Comparison of ENCODE assay signal across 19 cellular contexts in the genomic region with DNA sequence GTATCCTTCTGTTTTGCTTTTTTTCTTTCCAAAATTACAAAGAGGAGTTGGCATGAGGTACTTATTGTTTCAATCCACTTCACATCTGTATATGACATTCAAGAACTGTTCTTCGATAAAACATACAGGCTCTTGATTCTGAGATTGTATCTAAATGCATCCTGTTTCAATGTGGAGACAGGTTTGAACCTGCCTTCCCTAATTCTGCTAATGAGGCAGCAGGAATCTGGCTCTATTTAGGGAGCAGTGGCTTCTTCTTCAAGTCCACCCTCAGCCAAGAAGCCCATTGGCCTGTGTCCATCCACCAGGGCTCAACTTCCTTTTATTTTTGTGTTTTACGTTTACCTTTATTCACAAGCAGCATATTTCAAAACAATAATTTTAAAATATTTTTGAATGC.
DNase-seq lines count a peak whose midpoint lies in the region; ATAC-seq and TF ChIP-seq lines count a peak whose summit lies in the region.
"Had no signal": no experiment of that assay in that cellular context is flagged by ENCODE, and none has a peak within 500 bp of the region (broad histone marks: within the 10 kb centered on the region; RNA-seq: fewer than 3 reads in every experiment).

No MANE protein-coding gene starts in this region.

- POLR2A ChIA-PET in PC-3 (lab: Charles Lee; ENCODE audit: unreplicated experiment): no interaction called here

- H3K9ac ChIP-seq in PC-3 (ENCODE audit: low read length): no peak overlapping the region
- H3K9ac ChIP-seq: KMS-11 had no signal

- H3K27me3 Mint-ChIP-seq in GM23338 (ENCODE audit: insufficient read depth, low read depth, poor library complexity): no peaks in the 10 kb centered on the region

- no peaks in the 10 kb centered on the region for H3K79me2 ChIP-seq in PC-3 (ENCODE audit: low read length)
- H3K79me2 ChIP-seq in GM23338 (replicated peaks; ENCODE audit: insufficient read depth): no peaks in the 10 kb centered on the region

- peaks cover 2% of the 10 kb centered on the region; the same call in 1 of the 3 replicates for H3K4me1 Mint-ChIP-seq in GM23338
- H3K4me1 Mint-ChIP-seq: CD8-positive, alpha-beta memory T cell had no signal

- CTCF ChIA-PET in PC-3 (lab: Charles Lee): no interaction called here

- H3K9me3 Mint-ChIP-seq in GM23338: no peaks in the 10 kb centered on the region
- H3K9me3 Mint-ChIP-seq: CD8-positive, alpha-beta memory T cell; T-helper 1 cell treated with Interleukin-12 subunit alpha and Interleukin-12 subunit beta and Interleukin-4 antibody, amounts not matched to agents 30 μg/mL and 1 μg/mL, for 36 hours had no signal

- H3F3A ChIP-seq in PC-3 (ENCODE audit: low read length, unreplicated experiment): no peaks in the 10 kb centered on the region
- no peaks in the 10 kb centered on the region for H3F3A ChIP-seq in GM23338 (replicated peaks; ENCODE audit: low read depth)

- H3K9me2 ChIP-seq in PC-3 (replicated peaks; ENCODE audit: low read length) (no peaks in the 10 kb centered on the region), GM23338 (ENCODE audit: insufficient read depth) (no peaks in the 10 kb centered on the region)

- no peaks in the 10 kb centered on the region for H4K20me1 ChIP-seq in PC-3 (ENCODE audit: low read length)
- H4K20me1 ChIP-seq in GM23338 (replicated peaks; ENCODE audit: insufficient read depth): no peaks in the 10 kb centered on the region

- H2AFZ ChIP-seq in PC-3 (ENCODE audit: low read length): no peak overlapping the region
- no peak overlapping the region for H2AFZ ChIP-seq in GM23338

- TF ChIP-seq CTCF in PC-3 (conservative IDR thresholded peaks at IDR 0.05; ENCODE audit: low read depth, low read length): no peak
- no peak for TF ChIP-seq CTCF in foreskin keratinocyte (conservative IDR thresholded peaks at IDR 0.05)
- no peak for TF ChIP-seq CTCF in GM23338 (conservative IDR thresholded peaks at IDR 0.05; ENCODE audit: low read depth in 2 of 2)

- no peak overlapping the region for H3K4me3 ChIP-seq in PC-3 (ENCODE audit: low read length)
- H3K4me3 ChIP-seq in GM23338: no peak overlapping the region

- H3K4me1 ChIP-seq in PC-3 (ENCODE audit: insufficient read depth, low read length) (peaks cover 44% of the 10 kb centered on the region), foreskin keratinocyte (peaks cover 49% of the 10 kb centered on the region), GM23338 (ENCODE audit: insufficient read depth) (no peaks in the 10 kb centered on the region)

- H3K4me3 Mint-ChIP-seq in GM23338: no peak overlapping the region
- H3K4me3 Mint-ChIP-seq: CD8-positive, alpha-beta memory T cell; T-helper 1 cell treated with Interleukin-12 subunit alpha and Interleukin-12 subunit beta and Interleukin-4 antibody, amounts not matched to agents 30 μg/mL and 1 μg/mL, for 36 hours had no signal

- intact Hi-C loops in PC-3 (cut with micrococcal nuclease): no loop called here

- peak; percentile 21 for DNase-seq in DMS 273 (lab: John Stamatoyannopoulos, UW; ENCODE audit: unreplicated experiment)
- no peak for DNase-seq in DMS 273 treated with DMSO at 0.1 percent for 48 hours (lab: John Stamatoyannopoulos, UW)
- DNase-seq in NCI-H1105 treated with DMSO at 0.1 percent for 48 hours (lab: John Stamatoyannopoulos, UW): peak; percentile 94
- no peak for DNase-seq in PC-3
- peak; percentile 31 to 70 for DNase-seq in foreskin keratinocyte
- no peak for DNase-seq in epidermal melanocyte (ENCODE audit: insufficient read length, low spot score)
- DNase-seq in GM23338 (ENCODE audit: low spot score): no peak
- no peak for DNase-seq in NCI-H1930 (lab: John Stamatoyannopoulos, UW)
- DNase-seq: CD8-positive, alpha-beta memory T cell; GOT3; NCI-H187; NCI-H2107; NCI-H345; NCI-H524 treated with DMSO at 0.1 percent for 48 hours; SHP77 had no signal

- H3K27me3 ChIP-seq in PC-3 (ENCODE audit: low read length) (no peaks in the 10 kb centered on the region), foreskin keratinocyte (no peaks in the 10 kb centered on the region), GM23338 (ENCODE audit: insufficient read depth) (no peaks in the 10 kb centered on the region)

- no peaks in the 10 kb centered on the region for H3K9me3 ChIP-seq in PC-3 (ENCODE audit: low read length)

- no peak overlapping the region for H3K27ac Mint-ChIP-seq in GM23338
- H3K27ac Mint-ChIP-seq: CD8-positive, alpha-beta memory T cell; T-helper 1 cell treated with Interleukin-12 subunit alpha and Interleukin-12 subunit beta and Interleukin-4 antibody, amounts not matched to agents 30 μg/mL and 1 μg/mL, for 36 hours had no signal

- no peak for ATAC-seq in PC-3
- peak; percentile 8 for ATAC-seq in foreskin keratinocyte
- ATAC-seq in GM23338: no peak

- no peaks in the 10 kb centered on the region for H3K36me3 Mint-ChIP-seq in GM23338 (ENCODE audit: low read depth)
- H3K36me3 Mint-ChIP-seq: CD8-positive, alpha-beta memory T cell had no signal

- H3K4me2 ChIP-seq in PC-3 (ENCODE audit: low read length): no peak overlapping the region
- H3K4me2 ChIP-seq in GM23338: no peak overlapping the region
- H3K4me2 ChIP-seq: KMS-11 had no signal

- no peaks in the 10 kb centered on the region for H3K36me3 ChIP-seq in PC-3 (ENCODE audit: low read depth, low read length)
- H3K36me3 ChIP-seq in GM23338 (ENCODE audit: insufficient read depth): no peaks in the 10 kb centered on the region

- H3K27ac ChIP-seq in PC-3 (ENCODE audit: low read length) (peak overlapping the region; percentile 79), foreskin keratinocyte (peak overlapping the region; percentile 22), GM23338 (ENCODE audit: low read depth) (no peak overlapping the region)
- H3K27ac ChIP-seq: 22Rv1, C4-2B, KMS-11 had no signal

- BruUV-seq in PC-3 (replicated peaks; lab: Mats Ljungman, UMichigan): no TSS peak

TF ChIP-seq in GM23338, 12 proteins besides CTCF, POLR2A, EP300 and RAD21 (continues in another document):
- TF ChIP-seq, protein P1, sequence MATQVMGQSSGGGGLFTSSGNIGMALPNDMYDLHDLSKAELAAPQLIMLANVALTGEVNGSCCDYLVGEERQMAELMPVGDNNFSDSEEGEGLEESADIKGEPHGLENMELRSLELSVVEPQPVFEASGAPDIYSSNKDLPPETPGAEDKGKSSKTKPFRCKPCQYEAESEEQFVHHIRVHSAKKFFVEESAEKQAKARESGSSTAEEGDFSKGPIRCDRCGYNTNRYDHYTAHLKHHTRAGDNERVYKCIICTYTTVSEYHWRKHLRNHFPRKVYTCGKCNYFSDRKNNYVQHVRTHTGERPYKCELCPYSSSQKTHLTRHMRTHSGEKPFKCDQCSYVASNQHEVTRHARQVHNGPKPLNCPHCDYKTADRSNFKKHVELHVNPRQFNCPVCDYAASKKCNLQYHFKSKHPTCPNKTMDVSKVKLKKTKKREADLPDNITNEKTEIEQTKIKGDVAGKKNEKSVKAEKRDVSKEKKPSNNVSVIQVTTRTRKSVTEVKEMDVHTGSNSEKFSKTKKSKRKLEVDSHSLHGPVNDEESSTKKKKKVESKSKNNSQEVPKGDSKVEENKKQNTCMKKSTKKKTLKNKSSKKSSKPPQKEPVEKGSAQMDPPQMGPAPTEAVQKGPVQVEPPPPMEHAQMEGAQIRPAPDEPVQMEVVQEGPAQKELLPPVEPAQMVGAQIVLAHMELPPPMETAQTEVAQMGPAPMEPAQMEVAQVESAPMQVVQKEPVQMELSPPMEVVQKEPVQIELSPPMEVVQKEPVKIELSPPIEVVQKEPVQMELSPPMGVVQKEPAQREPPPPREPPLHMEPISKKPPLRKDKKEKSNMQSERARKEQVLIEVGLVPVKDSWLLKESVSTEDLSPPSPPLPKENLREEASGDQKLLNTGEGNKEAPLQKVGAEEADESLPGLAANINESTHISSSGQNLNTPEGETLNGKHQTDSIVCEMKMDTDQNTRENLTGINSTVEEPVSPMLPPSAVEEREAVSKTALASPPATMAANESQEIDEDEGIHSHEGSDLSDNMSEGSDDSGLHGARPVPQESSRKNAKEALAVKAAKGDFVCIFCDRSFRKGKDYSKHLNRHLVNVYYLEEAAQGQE (IDR thresholded peaks at IDR 0.05; ENCODE audit: unreplicated experiment): no peak

Comparison
In these comparisons a context has a peak if more than half of its experiments do, and no peak if none do; other contexts are left out.
1. DNase-seq: peak in DMS 273 (single experiment), NCI-H1105 treated with DMSO at 0.1 percent for 48 hours (single experiment) and foreskin keratinocyte (2 of 2); none in DMS 273 treated with DMSO at 0.1 percent for 48 hours (single experiment), PC-3 (single experiment), epidermal melanocyte (single experiment), GM23338 (single experiment) and NCI-H1930 (0 of 2).